Comparison of ENCODE assay signal across 8 cellular contexts in the genomic region with DNA sequence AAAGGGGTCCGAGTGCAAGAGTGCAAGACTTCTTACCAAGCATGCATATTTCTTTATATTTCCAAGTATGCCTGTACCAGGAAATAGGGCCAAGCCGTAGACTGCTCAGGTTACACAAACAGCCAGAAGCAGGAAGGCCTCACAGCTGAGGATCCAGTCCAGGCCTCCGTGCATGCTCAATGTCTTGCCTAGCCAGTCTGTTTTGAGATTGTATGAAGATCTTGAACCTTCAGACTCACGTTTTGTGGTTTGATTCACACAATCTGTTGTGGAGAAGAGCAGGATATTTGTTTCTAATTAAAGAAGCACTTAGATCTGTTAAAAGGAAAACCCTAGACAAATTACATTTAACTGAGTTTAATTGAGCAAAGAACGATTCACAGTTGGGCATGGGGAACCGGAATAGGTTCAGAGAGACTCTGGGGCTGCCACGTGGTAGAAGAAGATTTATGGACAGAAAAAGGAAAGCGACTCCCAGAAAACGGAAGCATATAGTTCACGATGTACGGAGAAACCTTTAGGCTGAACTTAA. TPM values are rescaled to one million over a fixed set of nuclear protein-coding genes. Genes with fewer than 3 reads are reported as not detected.
DNase-seq lines count a peak whose midpoint lies in the region; ATAC-seq and TF ChIP-seq lines count a peak whose summit lies in the region.

No MANE protein-coding gene starts in this region.

- peak overlapping the region; percentile 91 for H3K4me3 Mint-ChIP-seq in activated T-helper 1 cell treated with anti-CD3 and anti-CD28 coated beads, Interleukin-12 subunit alpha, Interleukin-12 subunit beta, Interleukin-2, Interleukin-4 antibody, amounts not matched to agents 30 ng/mL and 10 ng/mL and 1 ng/mL, durations not matched to agents 14 hours and 24 hours and 36 hours
- peak overlapping the region; percentile 75 for H3K4me3 Mint-ChIP-seq in progenitor cell of endocrine pancreas (ENCODE audit: low read depth)

- H3K36me3 Mint-ChIP-seq in activated T-helper 1 cell treated with anti-CD3 and anti-CD28 coated beads, Interleukin-12 subunit alpha, Interleukin-12 subunit beta, Interleukin-2, Interleukin-4 antibody, amounts not matched to agents 30 ng/mL and 10 ng/mL and 1 ng/mL, durations not matched to agents 14 hours and 24 hours and 36 hours (ENCODE audit: low read depth), result peaks cover 9% of the 10 kb centered on the region
- H3K36me3 Mint-ChIP-seq in progenitor cell of endocrine pancreas (ENCODE audit: insufficient read depth), result peaks cover 2% of the 10 kb centered on the region

- intact Hi-C loops in Right ventricle myocardium inferior (cut with DNase I), result loop anchor here (5.0 kb wide), 1 partner anchor 486 kb away; the partner anchor contains the start of gene MAML3
- intact Hi-C loops in cardiac septum (cut with DNase I), result loop anchor here (2.0 kb wide), 1 partner anchor 68 kb away; no protein-coding TSS in a partner anchor
- intact Hi-C loops in activated T-helper 1 cell treated with anti-CD3 and anti-CD28 coated beads, Interleukin-12 subunit alpha, Interleukin-12 subunit beta, Interleukin-2, Interleukin-4 antibody, amounts not matched to agents 30 ng/mL and 10 ng/mL and 1 ng/mL, durations not matched to agents 14 hours and 24 hours and 36 hours (cut with micrococcal nuclease), result loop anchor here (1.0 kb wide), 1 partner anchor 10 kb away; no protein-coding TSS in a partner anchor
- intact Hi-C loops in Right ventricle myocardium superior (cut with DNase I), result no loop called here

- no peaks in the 10 kb centered on the region for H3K27me3 Mint-ChIP-seq in activated T-helper 1 cell treated with anti-CD3 and anti-CD28 coated beads, Interleukin-12 subunit alpha, Interleukin-12 subunit beta, Interleukin-2, Interleukin-4 antibody, amounts not matched to agents 30 ng/mL and 10 ng/mL and 1 ng/mL, durations not matched to agents 14 hours and 24 hours and 36 hours (ENCODE audit: insufficient read depth)
- H3K27me3 Mint-ChIP-seq in progenitor cell of endocrine pancreas, result no peaks in the 10 kb centered on the region

- no peaks in the 10 kb centered on the region for H3K9me3 Mint-ChIP-seq in activated T-helper 1 cell treated with anti-CD3 and anti-CD28 coated beads, Interleukin-12 subunit alpha, Interleukin-12 subunit beta, Interleukin-2, Interleukin-4 antibody, amounts not matched to agents 30 ng/mL and 10 ng/mL and 1 ng/mL, durations not matched to agents 14 hours and 24 hours and 36 hours
- no peaks in the 10 kb centered on the region for H3K9me3 Mint-ChIP-seq in progenitor cell of endocrine pancreas (ENCODE audit: low read depth)

- peak overlapping the region; percentile 82 for H3K27ac Mint-ChIP-seq in activated T-helper 1 cell treated with anti-CD3 and anti-CD28 coated beads, Interleukin-12 subunit alpha, Interleukin-12 subunit beta, Interleukin-2, Interleukin-4 antibody, amounts not matched to agents 30 ng/mL and 10 ng/mL and 1 ng/mL, durations not matched to agents 14 hours and 24 hours and 36 hours
- peak overlapping the region; percentile 96 for H3K27ac Mint-ChIP-seq in progenitor cell of endocrine pancreas

- ATAC-seq in Right ventricle myocardium inferior, result peak; percentile 61
- ATAC-seq in Right ventricle myocardium superior (ENCODE audit: poor library complexity), result peak; percentile 72
- no peak for ATAC-seq in HG02759 (IDR thresholded peaks at IDR 0.05; ENCODE audit: unreplicated experiment)

- no peak for DNase-seq in Right ventricle myocardium inferior (ENCODE audit: missing footprints)
- no peak for DNase-seq in cardiac septum (ENCODE audit: low spot score)
- DNase-seq in NCI-H2081 treated with DMSO at 0.1 percent for 48 hours (lab: John Stamatoyannopoulos, UW), result peak; percentile 35
- peak; percentile 16 for DNase-seq in activated T-helper 1 cell treated with anti-CD3 and anti-CD28 coated beads, Interleukin-12 subunit alpha, Interleukin-12 subunit beta, Interleukin-2, Interleukin-4 antibody, amounts not matched to agents 30 ng/mL and 10 ng/mL and 1 ng/mL, durations not matched to agents 14 hours and 24 hours and 36 hours (ENCODE audit: low spot score)
- no peak for DNase-seq in Right ventricle myocardium superior
- DNase-seq in progenitor cell of endocrine pancreas (ENCODE audit: low spot score, unreplicated experiment), result no peak
- DNase-seq in GM03348 (ENCODE audit: low spot score), result no peak

- TF ChIP-seq CTCF in progenitor cell of endocrine pancreas (IDR thresholded peaks at IDR 0.05; ENCODE audit: unreplicated experiment), result no peak

- H3K4me1 Mint-ChIP-seq in activated T-helper 1 cell treated with anti-CD3 and anti-CD28 coated beads, Interleukin-12 subunit alpha, Interleukin-12 subunit beta, Interleukin-2, Interleukin-4 antibody, amounts not matched to agents 30 ng/mL and 10 ng/mL and 1 ng/mL, durations not matched to agents 14 hours and 24 hours and 36 hours (ENCODE audit: low read depth), result peaks cover 43% of the 10 kb centered on the region
- H3K4me1 Mint-ChIP-seq in progenitor cell of endocrine pancreas (ENCODE audit: low read depth), result peaks cover 70% of the 10 kb centered on the region

RNA-seq across cellular contexts. Expression of gene MGST2, which starts 1.2 kb away (rescaled TPM):
- total RNA-seq in Right ventricle myocardium inferior (101 TPM), cardiac septum (90.7 TPM), Right ventricle myocardium superior (106 TPM), progenitor cell of endocrine pancreas (62.5 and 66.1 TPM in 2 replicates)
- 22.4 and 23.0 TPM in 2 replicates for total RNA-seq in activated T-helper 1 cell treated with anti-CD3 and anti-CD28 coated beads, Interleukin-12 subunit alpha, Interleukin-12 subunit beta, Interleukin-2, Interleukin-4 antibody, amounts not matched to agents 30 ng/mL and 10 ng/mL and 1 ng/mL, durations not matched to agents 14 hours and 24 hours and 36 hours

Comparison
In these comparisons a context has a peak if more than half of its experiments do, and no peak if none do; other contexts are left out.
1. DNase-seq: peak in NCI-H2081 treated with DMSO at 0.1 percent for 48 hours (single experiment) and activated T-helper 1 cell treated with anti-CD3 and anti-CD28 coated beads, Interleukin-12 subunit alpha, Interleukin-12 subunit beta, Interleukin-2, Interleukin-4 antibody, amounts not matched to agents 30 ng/mL and 10 ng/mL and 1 ng/mL, durations not matched to agents 14 hours and 24 hours and 36 hours (single experiment); none in Right ventricle myocardium inferior (single experiment), cardiac septum (single experiment), Right ventricle myocardium superior (single experiment), progenitor cell of endocrine pancreas (single experiment) and GM03348 (single experiment).